Comparison of ENCODE assay signal across 12 cellular contexts in the genomic region with DNA sequence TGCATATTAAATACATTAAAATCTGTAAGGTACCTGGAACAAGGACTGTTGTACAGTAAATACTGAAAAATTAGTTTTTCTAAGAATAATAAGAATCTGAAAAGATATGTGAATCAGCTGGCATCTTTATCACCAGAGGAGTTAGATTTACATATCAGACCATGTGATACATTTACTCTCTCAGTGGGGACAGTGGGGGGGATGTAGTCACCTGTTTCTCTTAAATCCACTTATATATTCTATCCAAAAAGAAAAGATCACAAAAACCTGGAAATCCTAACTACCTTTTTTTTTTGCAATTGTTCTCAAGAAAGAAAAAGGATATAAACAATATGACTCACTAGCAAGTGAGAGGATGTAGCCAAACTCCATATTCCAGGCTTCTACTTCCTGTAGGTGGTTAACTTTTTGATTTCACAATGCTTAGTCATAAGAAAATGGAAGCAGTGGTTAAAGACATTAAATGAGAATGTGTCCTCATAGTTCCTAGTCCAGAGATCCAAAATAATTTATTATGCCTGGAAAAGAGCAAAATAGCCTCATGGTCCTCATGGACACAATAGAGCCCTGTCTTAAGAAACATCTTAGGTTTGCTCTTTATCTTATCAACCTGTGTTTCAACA. TPM values are rescaled to one million over a fixed set of nuclear protein-coding genes. Genes with fewer than 3 reads are reported as not detected.
A peak's percentile ranks its signal among the peaks of the same experiment; 100 is the strongest.
DNase-seq lines count a peak whose midpoint lies in the region; ATAC-seq, FAIRE-seq and TF ChIP-seq lines count a peak whose summit lies in the region.
"Had no signal": no experiment of that assay in that cellular context is flagged by ENCODE, and none has a peak within 500 bp of the region (broad histone marks: within the 10 kb centered on the region; RNA-seq: fewer than 3 reads in every experiment).

No MANE protein-coding gene starts in this region.

- TF ChIP-seq RAD21 in HepG2 (CRISPR knock-in tag; IDR thresholded peaks at IDR 0.05), result no peak

- H4K20me1 ChIP-seq in HepG2 (ENCODE audit: insufficient read depth, low read length), result no peaks in the 10 kb centered on the region

- no peak for TF ChIP-seq POLR2A in right lobe of liver (IDR thresholded peaks at IDR 0.05)
- no peak for TF ChIP-seq POLR2A in HepG2 (IDR thresholded peaks at IDR 0.05; ENCODE audit: insufficient read depth in 1 of 2, low read depth in 2 of 2, low read length in 2 of 2)

- no peaks in the 10 kb centered on the region for H3K27me3 ChIP-seq in right lobe of liver
- no peaks in the 10 kb centered on the region for H3K27me3 ChIP-seq in HepG2 (ENCODE audit: control insufficient read depth in 1 of 2, insufficient read depth in 2 of 2, low read length in 2 of 2)

- TF ChIP-seq CTCF in right lobe of liver (IDR thresholded peaks at IDR 0.05) (no peak), HepG2 (CRISPR knock-in tag; IDR thresholded peaks at IDR 0.05) (no peak)

- no TSS peak for BruUV-seq in HepG2 (replicated peaks; lab: Mats Ljungman, UMichigan)

- intact Hi-C loops in right lobe of liver (cut with DNase I), result no loop called here
- intact Hi-C loops in HepG2 (cut with micrococcal nuclease; ENCODE audit: unreplicated experiment), result loop anchor here (2.0 kb wide), 1 partner anchor 62 kb away; no protein-coding TSS in a partner anchor
- intact Hi-C loops in activated naive CD4-positive, alpha-beta T cell treated with anti-CD3 and anti-CD28 coated beads for 36 hours (cut with micrococcal nuclease), result no loop called here

- H2AFZ ChIP-seq in HepG2 (ENCODE audit: low read length), result no peak overlapping the region

- CTCF ChIA-PET in HepG2 (lab: Yijun Ruan, JAX; ENCODE audit: low intra/inter-chr PET ratio, low total read pairs), result no interaction called here
- CTCF ChIA-PET in activated naive CD4-positive, alpha-beta T cell treated with anti-CD3 and anti-CD28 coated beads for 36 hours (lab: Charles Lee), result no interaction called here

- no peaks in the 10 kb centered on the region for H3K9me3 ChIP-seq in right lobe of liver
- no peaks in the 10 kb centered on the region for H3K9me3 ChIP-seq in HepG2 (ENCODE audit: low read length)

- peaks cover 4% of the 10 kb centered on the region for H3K4me1 Mint-ChIP-seq in activated naive CD4-positive, alpha-beta T cell treated with anti-CD3 and anti-CD28 coated beads for 36 hours (ENCODE audit: low read depth)
- H3K4me1 Mint-ChIP-seq: naive B cell had no signal

- H3K27me3 Mint-ChIP-seq in activated naive CD4-positive, alpha-beta T cell treated with anti-CD3 and anti-CD28 coated beads for 36 hours (ENCODE audit: low read depth), result peaks cover 6% of the 10 kb centered on the region

- no peak overlapping the region for H3K27ac Mint-ChIP-seq in activated naive CD4-positive, alpha-beta T cell treated with anti-CD3 and anti-CD28 coated beads for 36 hours
- H3K27ac Mint-ChIP-seq: activated T-helper 1 cell treated with anti-CD3 and anti-CD28 coated beads, Interleukin-12 subunit alpha, Interleukin-12 subunit beta, Interleukin-2, Interleukin-4 antibody, amounts not matched to agents 30 ng/mL and 10 ng/mL and 1 ng/mL, durations not matched to agents 14 hours and 24 hours and 36 hours; naive B cell had no signal

- FAIRE-seq in HepG2 (lab: Jason Lieb, UNC), result no peak

- ATAC-seq in right lobe of liver, result peak in 3 of 4 donors; percentile 28 to 88 (median 47)
- no peak for ATAC-seq in HepG2

- H3K4me3 ChIP-seq in right lobe of liver, result no peak overlapping the region
- H3K4me3 ChIP-seq in HepG2 (replicated peaks in 1 of 3; ENCODE audit: insufficient read depth in 1 of 3, low read depth in 2 of 3, low read length in 3 of 3), result no peak overlapping the region

- no peak overlapping the region for H3K4me2 ChIP-seq in HepG2 (ENCODE audit: low read depth, low read length)

- no peak for TF ChIP-seq EP300 in HepG2 (IDR thresholded peaks at IDR 0.05; ENCODE audit: low read depth in 2 of 2, low read length in 2 of 2)
- no peak for TF ChIP-seq EP300 in HepG2 (CRISPR knock-in tag; IDR thresholded peaks at IDR 0.05; ENCODE audit: borderline replicate concordance)

- no peaks in the 10 kb centered on the region for H3K36me3 ChIP-seq in right lobe of liver
- no peaks in the 10 kb centered on the region for H3K36me3 ChIP-seq in HepG2 (replicated peaks in 1 of 2; ENCODE audit: control insufficient read depth in 1 of 2, insufficient read depth in 2 of 2, low read length in 2 of 2)

- no peaks in the 10 kb centered on the region for H3K4me1 ChIP-seq in right lobe of liver
- H3K4me1 ChIP-seq in HepG2 (ENCODE audit: insufficient read depth, low read length), result peaks cover 5% of the 10 kb centered on the region; the same call in 1 of the 2 replicates

- H3K9ac ChIP-seq in HepG2 (ENCODE audit: insufficient read depth, low read depth, low read length), result no peak overlapping the region

- no peak overlapping the region for H3K4me3 Mint-ChIP-seq in activated naive CD4-positive, alpha-beta T cell treated with anti-CD3 and anti-CD28 coated beads for 36 hours
- H3K4me3 Mint-ChIP-seq: activated T-helper 1 cell treated with anti-CD3 and anti-CD28 coated beads, Interleukin-12 subunit alpha, Interleukin-12 subunit beta, Interleukin-2, Interleukin-4 antibody, amounts not matched to agents 30 ng/mL and 10 ng/mL and 1 ng/mL, durations not matched to agents 14 hours and 24 hours and 36 hours; naive B cell had no signal

- DNase-seq in right lobe of liver (no peak), HepG2 (ENCODE audit: low spot score) (no peak), amniotic stem cell (lab: John Stamatoyannopoulos, UW) (peak; percentile 65), iris pigment epithelial cell (ENCODE audit: low read depth) (peak; percentile 96), COR-L47 (lab: John Stamatoyannopoulos, UW) (no peak), SK-N-DZ (ENCODE audit: low spot score) (no peak), DMS79 (lab: John Stamatoyannopoulos, UW) (no peak)
- no peak for DNase-seq in activated naive CD4-positive, alpha-beta T cell treated with anti-CD3 and anti-CD28 coated beads for 36 hours
- DNase-seq: naive B cell, NCI-H510A had no signal

- H3K27ac ChIP-seq in right lobe of liver (no peak overlapping the region), HepG2 (ENCODE audit: extremely low read length, insufficient read depth, low read length) (no peak overlapping the region)
- H3K27ac ChIP-seq: C4-2B had no signal

- POLR2A ChIA-PET in HepG2 (lab: Yijun Ruan, JAX), result no interaction called here

- no peaks in the 10 kb centered on the region for H3K79me2 ChIP-seq in HepG2 (ENCODE audit: insufficient read depth, low read length)

- in situ Hi-C loops in HepG2 (cut with HindIII; ENCODE audit: extremely low pct_ligation_motif_present, low pct_unique_long_range_greater_than_20kb), result no loop called here

- no peaks in the 10 kb centered on the region for H3K9me3 Mint-ChIP-seq in activated naive CD4-positive, alpha-beta T cell treated with anti-CD3 and anti-CD28 coated beads for 36 hours
- H3K9me3 Mint-ChIP-seq: activated T-helper 1 cell treated with anti-CD3 and anti-CD28 coated beads, Interleukin-12 subunit alpha, Interleukin-12 subunit beta, Interleukin-2, Interleukin-4 antibody, amounts not matched to agents 30 ng/mL and 10 ng/mL and 1 ng/mL, durations not matched to agents 14 hours and 24 hours and 36 hours had no signal

- H3K36me3 Mint-ChIP-seq in activated naive CD4-positive, alpha-beta T cell treated with anti-CD3 and anti-CD28 coated beads for 36 hours (ENCODE audit: low read depth), result no peaks in the 10 kb centered on the region
- H3K36me3 Mint-ChIP-seq: naive B cell had no signal

TF ChIP-seq in HepG2, 621 proteins besides CTCF, POLR2A, EP300 and RAD21 (continues in another document):
- TF ChIP-seq PCBP1 (IDR thresholded peaks at IDR 0.05; ENCODE audit: borderline replicate concordance, low read depth, low read length), result no peak
- no peak for TF ChIP-seq SNAI1 (CRISPR knock-in tag; IDR thresholded peaks at IDR 0.05; ENCODE audit: borderline replicate concordance)
- no peak for TF ChIP-seq ZNF33B (CRISPR knock-in tag; IDR thresholded peaks at IDR 0.05)
- TF ChIP-seq YEATS4 (CRISPR knock-in tag; IDR thresholded peaks at IDR 0.05; ENCODE audit: borderline replicate concordance), result no peak

RNA-seq across cellular contexts. Expression of a gene that starts 22.5 kb away (rescaled TPM):
- total RNA-seq in right lobe of liver (under 1 TPM in 3 of 6 experiments, not detected in 3; 0.07 to 0.19 (median 0.12) TPM), HepG2 (2016; rRNA removed; fragmentation: Illumina TruSeq; extraction: Trizol) (not detected in 2 replicates)
- total RNA-seq in HepG2 (2016; cell fraction: cytosol; rRNA removed; fragmentation: Illumina TruSeq; extraction: Trizol; ENCODE audit: low read depth), result not detected in 2 replicates
- not detected in 2 replicates for total RNA-seq in HepG2 (2016; cell fraction: insoluble cytoplasmic fraction; rRNA removed; fragmentation: Illumina TruSeq; extraction: Trizol)
- not detected in 2 replicates for total RNA-seq in HepG2 (2016; cell fraction: membrane; rRNA removed; fragmentation: Illumina TruSeq; extraction: Trizol)
- total RNA-seq in HepG2 (2016; cell fraction: nucleus; rRNA removed; fragmentation: Illumina TruSeq; extraction: Trizol), result not detected in 2 replicates
- 0.03 TPM in 1 of 2 replicates, not detected in the other for polyA plus RNA-seq in HepG2 (2011; rRNA removed)
- polyA plus RNA-seq in HepG2 (2011; cell fraction: cytosol; rRNA removed), result not detected in 2 replicates
- polyA plus RNA-seq in HepG2 (2011; cell fraction: nucleus; rRNA removed), result not detected in 2 replicates
- not detected in 2 replicates for polyA plus RNA-seq in HepG2 (2012)
- not detected in 2 replicates for polyA plus RNA-seq in HepG2 (2016; cell fraction: cytosol; fragmentation: Illumina TruSeq; extraction: Trizol; ENCODE audit: low read depth)
- not detected in 2 replicates for polyA plus RNA-seq in HepG2 (2016; cell fraction: insoluble cytoplasmic fraction; fragmentation: Illumina TruSeq; extraction: Trizol; ENCODE audit: low read depth)
- not detected in 2 replicates for polyA plus RNA-seq in HepG2 (2016; cell fraction: membrane; fragmentation: Illumina TruSeq; extraction: Trizol; ENCODE audit: low read depth)
- polyA plus RNA-seq in HepG2 (2016; cell fraction: nucleus; fragmentation: Illumina TruSeq; extraction: Trizol; ENCODE audit: insufficient read depth, low read depth), result not detected in 2 replicates
- polyA minus RNA-seq in HepG2 (2011; rRNA and poly(A)+ RNA removed; ENCODE audit: low replicate concordance), result not detected in 2 replicates
- polyA minus RNA-seq in HepG2 (2011; cell fraction: cytosol; rRNA and poly(A)+ RNA removed), result not detected in 2 replicates
- not detected in 2 replicates for polyA minus RNA-seq in HepG2 (2011; cell fraction: nucleus; rRNA and poly(A)+ RNA removed)
- not detected in 2 replicates for polyA plus RNA-seq in SK-N-DZ (2014; cell fraction: cytosol; rRNA removed)
- not detected in 2 replicates for polyA plus RNA-seq in SK-N-DZ (2014; cell fraction: nucleus; rRNA removed)
- total RNA-seq in activated naive CD4-positive, alpha-beta T cell treated with anti-CD3 and anti-CD28 coated beads for 36 hours, result not detected
- total RNA-seq: activated T-helper 1 cell treated with anti-CD3 and anti-CD28 coated beads, Interleukin-12 subunit alpha, Interleukin-12 subunit beta, Interleukin-2, Interleukin-4 antibody, amounts not matched to agents 30 ng/mL and 10 ng/mL and 1 ng/mL, durations not matched to agents 14 hours and 24 hours and 36 hours had no signal

Comparison
In these comparisons a context has a peak if more than half of its experiments do, and no peak if none do; other contexts are left out.
1. DNase-seq: peak in amniotic stem cell (single experiment) and iris pigment epithelial cell (single experiment); none in right lobe of liver (0 of 3), HepG2 (single experiment), COR-L47 (single experiment), SK-N-DZ (single experiment), DMS79 (single experiment) and activated naive CD4-positive, alpha-beta T cell treated with anti-CD3 and anti-CD28 coated beads for 36 hours (single experiment).